ENCODE assay signal across 1 cellular context in the genomic region with DNA sequence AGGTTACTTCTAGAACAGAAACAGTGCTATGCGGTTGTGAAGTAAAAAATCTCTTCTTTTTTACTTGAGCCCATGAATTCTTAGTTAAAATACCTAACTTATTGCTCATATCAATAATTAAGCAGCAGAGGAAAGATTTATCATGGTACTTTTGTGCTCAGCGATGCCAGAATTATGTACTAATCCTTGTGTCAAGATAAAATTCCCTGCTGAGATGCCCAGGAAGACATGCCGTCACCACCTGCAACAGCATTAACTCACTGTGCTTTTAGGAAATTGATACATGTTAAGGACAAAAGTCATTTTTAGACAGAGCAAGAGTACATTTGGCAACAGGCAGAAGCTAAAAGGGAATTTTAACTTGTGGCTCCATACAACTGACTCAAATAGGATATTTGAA.
TF ChIP-seq lines count a peak whose summit lies in the region.

No MANE protein-coding gene starts in this region.

TF ChIP-seq in K562, 482 proteins besides CTCF, POLR2A, EP300 and RAD21:
- TF ChIP-seq SOX6 (IDR thresholded peaks at IDR 0.05) (no peak), GATAD2B (IDR thresholded peaks at IDR 0.05; ENCODE audit: borderline replicate concordance) (no peak), ZBED1 (IDR thresholded peaks at IDR 0.05) (no peak), HDAC2 (IDR thresholded peaks at IDR 0.05) (no peak), GTF2F1 (IDR thresholded peaks at IDR 0.05; ENCODE audit: low read depth, low read length) (no peak)
- TF ChIP-seq, protein P1, sequence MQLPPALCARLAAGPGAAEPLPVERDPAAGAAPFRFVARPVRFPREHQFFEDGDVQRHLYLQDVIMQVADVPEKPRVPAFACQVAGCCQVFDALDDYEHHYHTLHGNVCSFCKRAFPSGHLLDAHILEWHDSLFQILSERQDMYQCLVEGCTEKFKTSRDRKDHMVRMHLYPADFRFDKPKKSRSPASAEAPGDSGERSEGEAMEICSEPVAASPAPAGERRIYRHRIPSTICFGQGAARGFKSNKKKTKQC (CRISPR knock-in tag; IDR thresholded peaks at IDR 0.05): no peak
